Comparison of ENCODE assay signal across 10 cellular contexts in the genomic region with DNA sequence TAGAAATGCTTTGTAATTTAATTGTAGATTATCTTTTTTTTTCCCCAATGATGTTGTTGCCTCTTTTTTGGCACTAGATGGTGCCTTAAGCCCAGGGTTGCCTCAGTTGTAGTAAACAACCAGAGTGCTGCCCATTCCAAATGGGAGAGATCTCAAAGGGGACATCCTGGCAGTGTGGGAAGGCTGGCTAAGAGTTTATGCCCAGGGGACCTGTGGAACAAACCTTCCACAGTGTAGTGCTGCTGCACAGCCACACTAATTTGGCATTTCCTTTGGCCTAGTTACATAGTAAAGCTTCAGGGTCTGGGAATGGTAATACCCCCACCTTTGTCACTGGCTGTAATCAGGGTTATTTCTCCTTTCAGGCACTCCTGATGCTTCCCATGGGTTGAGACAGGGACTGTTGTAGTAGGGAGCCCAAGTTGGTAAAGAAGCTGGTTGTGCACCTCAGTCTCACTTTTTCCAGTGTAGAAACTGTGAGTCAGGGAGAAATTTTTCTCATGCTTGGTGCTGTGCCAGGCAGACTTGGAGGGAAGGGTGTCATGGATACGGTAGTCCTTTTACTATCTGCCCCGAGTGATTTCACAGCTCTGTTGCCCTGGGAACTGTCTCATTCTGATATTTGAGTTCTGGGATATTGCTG.
DNase-seq lines count a peak whose midpoint lies in the region; ATAC-seq, FAIRE-seq and TF ChIP-seq lines count a peak whose summit lies in the region.
"Had no signal": no experiment of that assay in that cellular context is flagged by ENCODE, and none has a peak within 500 bp of the region (broad histone marks: within the 10 kb centered on the region; RNA-seq: fewer than 3 reads in every experiment).

No MANE protein-coding gene starts in this region.

- no peaks in the 10 kb centered on the region for H3K27me3 ChIP-seq in adipocyte (replicated peaks; ENCODE audit: control insufficient read depth, insufficient read depth, low read length)
- H3K27me3 ChIP-seq in hepatocyte = no peaks in the 10 kb centered on the region

- H3K79me2 ChIP-seq in hepatocyte = no peaks in the 10 kb centered on the region

- no peak overlapping the region for H3K4me3 ChIP-seq in HEK293 (ENCODE audit: low read depth, low read length)
- peak overlapping the region; percentile 49 for H3K4me3 ChIP-seq in adipocyte (ENCODE audit: low read length)
- H3K4me3 ChIP-seq in hepatocyte = no peak overlapping the region

- H3K4me1 ChIP-seq in HEK293 (ENCODE audit: control insufficient read depth, insufficient read depth, low read length) (no peaks in the 10 kb centered on the region), adipocyte (ENCODE audit: control insufficient read depth, insufficient read depth, low read length) (peaks cover 28% of the 10 kb centered on the region), hepatocyte (ENCODE audit: insufficient read depth) (peaks cover 8% of the 10 kb centered on the region)

- H3K27ac ChIP-seq in 22Rv1 = no peak overlapping the region
- H3K27ac ChIP-seq in HEK293 (ENCODE audit: extremely low read depth, low read depth, low read length) = no peak overlapping the region
- H3K27ac ChIP-seq in hepatocyte = peak overlapping the region; percentile 59

- POLR2A ChIA-PET in HEK293 (lab: Yijun Ruan, JAX) = no interaction called here

- WGBS in hepatocyte (ENCODE audit: low lambda C conversion rate, missing lambda C conversion rate) = 61% methylated on average over 2 of the region's 2 CpGs

- no peaks in the 10 kb centered on the region for H3K9me2 ChIP-seq in hepatocyte (replicated peaks; ENCODE audit: insufficient read depth)

- ATAC-seq in HG03565 (IDR thresholded peaks at IDR 0.05; ENCODE audit: unreplicated experiment) = no peak

- no peaks in the 10 kb centered on the region for H3K36me3 Mint-ChIP-seq in endothelial cell (ENCODE audit: low read depth, unreplicated experiment)

- no peak overlapping the region for H2AFZ ChIP-seq in hepatocyte

- H3K4me1 Mint-ChIP-seq in endothelial cell (ENCODE audit: unreplicated experiment) = no peaks in the 10 kb centered on the region

- no peak overlapping the region for H3K4me3 Mint-ChIP-seq in endothelial cell (ENCODE audit: unreplicated experiment)

- H3K9me3 ChIP-seq in HEK293 (ENCODE audit: control insufficient read depth, insufficient read depth, low read depth, low read length) = no peaks in the 10 kb centered on the region
- H3K9me3 ChIP-seq in adipocyte (ENCODE audit: control insufficient read depth, low read length) = peaks cover 11% of the 10 kb centered on the region
- H3K9me3 ChIP-seq in hepatocyte (ENCODE audit: low read depth) = peaks cover 13% of the 10 kb centered on the region

- peak overlapping the region; percentile 53 for H3K9ac ChIP-seq in adipocyte (ENCODE audit: low read length)

- H3K36me3 ChIP-seq in HEK293 (ENCODE audit: control insufficient read depth in 2 of 2, insufficient read depth in 1 of 2, low read length in 2 of 2) (no peaks in the 10 kb centered on the region), adipocyte (ENCODE audit: control insufficient read depth, insufficient read depth, low read length, severe bottlenecking) (no peaks in the 10 kb centered on the region), hepatocyte (replicated peaks; ENCODE audit: insufficient read depth, low read depth) (no peaks in the 10 kb centered on the region)

- TF ChIP-seq CTCF in 22Rv1 (IDR thresholded peaks at IDR 0.05) (peak; percentile 43), HEK293 (tag by site-specific recombination; IDR thresholded peaks at IDR 0.05) (peak; percentile 35; the same call in 1 of the 2 replicates), hepatocyte (IDR thresholded peaks at IDR 0.05; ENCODE audit: poor library complexity) (peak; percentile 33), D721Med (IDR thresholded peaks at IDR 0.05; ENCODE audit: insufficient read depth, missing control alignments) (no peak), endothelial cell (IDR thresholded peaks at IDR 0.05; ENCODE audit: unreplicated experiment) (no peak)

- no peak overlapping the region for H3K27ac Mint-ChIP-seq in endothelial cell (ENCODE audit: unreplicated experiment)

- CTCF ChIA-PET in HEK293 (lab: Yijun Ruan, JAX) = interaction anchor here (0.5 to 1.7 kb wide), 15 partner anchors 10 to 903 kb away, joined by 3 to 8 read pairs (median 3); no protein-coding TSS in a partner anchor

- H4K20me1 ChIP-seq in hepatocyte (ENCODE audit: insufficient read depth, poor library complexity, severe bottlenecking) = no peaks in the 10 kb centered on the region

- no peak overlapping the region for H3K4me2 ChIP-seq in hepatocyte

- DNase-seq in adipocyte (ENCODE audit: low read depth) = peak; percentile 91
- DNase-seq in hepatocyte (ENCODE audit: low spot score) = peak; percentile 52
- DNase-seq in D721Med (ENCODE audit: insufficient read length, low spot score) = no peak
- DNase-seq in endothelial cell (ENCODE audit: low spot score) = no peak
- no peak for DNase-seq in ureter (ENCODE audit: low spot score)
- DNase-seq: NCI-H510A treated with DMSO at 0.1 percent for 48 hours had no signal

- FAIRE-seq in D721Med (lab: Jason Lieb, UNC) = no peak
- FAIRE-seq: G401.6 had no signal

- H3K27me3 Mint-ChIP-seq in endothelial cell (ENCODE audit: unreplicated experiment) = peaks cover 1% of the 10 kb centered on the region

- no peaks in the 10 kb centered on the region for H3K9me3 Mint-ChIP-seq in endothelial cell (ENCODE audit: unreplicated experiment)

TF ChIP-seq in HEK293, 187 proteins besides CTCF, POLR2A, EP300 and RAD21:
- TF ChIP-seq, protein P1, sequence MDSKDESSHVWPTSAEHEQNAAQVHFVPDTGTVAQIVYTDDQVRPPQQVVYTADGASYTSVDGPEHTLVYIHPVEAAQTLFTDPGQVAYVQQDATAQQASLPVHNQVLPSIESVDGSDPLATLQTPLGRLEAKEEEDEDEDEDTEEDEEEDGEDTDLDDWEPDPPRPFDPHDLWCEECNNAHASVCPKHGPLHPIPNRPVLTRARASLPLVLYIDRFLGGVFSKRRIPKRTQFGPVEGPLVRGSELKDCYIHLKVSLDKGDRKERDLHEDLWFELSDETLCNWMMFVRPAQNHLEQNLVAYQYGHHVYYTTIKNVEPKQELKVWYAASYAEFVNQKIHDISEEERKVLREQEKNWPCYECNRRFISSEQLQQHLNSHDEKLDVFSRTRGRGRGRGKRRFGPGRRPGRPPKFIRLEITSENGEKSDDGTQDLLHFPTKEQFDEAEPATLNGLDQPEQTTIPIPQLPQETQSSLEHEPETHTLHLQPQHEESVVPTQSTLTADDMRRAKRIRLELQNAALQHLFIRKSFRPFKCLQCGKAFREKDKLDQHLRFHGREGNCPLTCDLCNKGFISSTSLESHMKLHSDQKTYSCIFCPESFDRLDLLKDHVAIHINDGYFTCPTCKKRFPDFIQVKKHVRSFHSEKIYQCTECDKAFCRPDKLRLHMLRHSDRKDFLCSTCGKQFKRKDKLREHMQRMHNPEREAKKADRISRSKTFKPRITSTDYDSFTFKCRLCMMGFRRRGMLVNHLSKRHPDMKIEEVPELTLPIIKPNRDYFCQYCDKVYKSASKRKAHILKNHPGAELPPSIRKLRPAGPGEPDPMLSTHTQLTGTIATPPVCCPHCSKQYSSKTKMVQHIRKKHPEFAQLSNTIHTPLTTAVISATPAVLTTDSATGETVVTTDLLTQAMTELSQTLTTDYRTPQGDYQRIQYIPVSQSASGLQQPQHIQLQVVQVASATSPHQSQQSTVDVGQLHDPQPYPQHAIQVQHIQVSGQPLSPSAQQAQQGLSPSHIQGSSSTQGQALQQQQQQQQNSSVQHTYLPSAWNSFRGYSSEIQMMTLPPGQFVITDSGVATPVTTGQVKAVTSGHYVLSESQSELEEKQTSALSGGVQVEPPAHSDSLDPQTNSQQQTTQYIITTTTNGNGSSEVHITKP (tag by site-specific recombination; IDR thresholded peaks at IDR 0.05) = peak; percentile 75
- TF ChIP-seq MEIS1 (CRISPR knock-in tag; IDR thresholded peaks at IDR 0.05; ENCODE audit: borderline replicate concordance) = no peak
- no peak for TF ChIP-seq ZEB2 (tag by site-specific recombination; IDR thresholded peaks at IDR 0.05)
- TF ChIP-seq ZNF747 (tag by site-specific recombination; IDR thresholded peaks at IDR 0.05) = no peak
- TF ChIP-seq ZNF654 (tag by site-specific recombination; IDR thresholded peaks at IDR 0.05; ENCODE audit: low read depth) = peak; percentile 68
- no peak for TF ChIP-seq GLI2 (tag by site-specific recombination; IDR thresholded peaks at IDR 0.05; ENCODE audit: borderline replicate concordance, low read depth)

Comparison
In these comparisons a context has a peak if more than half of its experiments do, and no peak if none do; other contexts are left out.
1. CTCF ChIP-seq: peak in 22Rv1 (single experiment), HEK293 (single experiment) and hepatocyte (single experiment); none in D721Med (single experiment) and endothelial cell (single experiment).
2. DNase-seq: peak in adipocyte (single experiment) and hepatocyte (single experiment); none in D721Med (single experiment), endothelial cell (single experiment) and ureter (single experiment).